Comparison of ENCODE assay signal across 14 cellular contexts in genomic region chr2:165470351-165470750, GRCh38. TPM values are rescaled to one million over a fixed set of nuclear protein-coding genes. Genes with fewer than 3 reads are reported as not detected.
A peak's percentile ranks its signal among the peaks of the same experiment; 100 is the strongest.
DNase-seq lines count a peak whose midpoint lies in the region; ATAC-seq and TF ChIP-seq lines count a peak whose summit lies in the region.
"Had no signal": no experiment of that assay in that cellular context is flagged by ENCODE, and none has a peak within 500 bp of the region (broad histone marks: within the 10 kb centered on the region; RNA-seq: fewer than 3 reads in every experiment).

No MANE protein-coding gene starts in this region.

- H3K4me2 ChIP-seq in fibroblast of lung (ENCODE audit: extremely low read depth, insufficient read depth, low read length) (peak overlapping the region; percentile 39), osteoblast (ENCODE audit: insufficient read depth, low read length) (peak overlapping the region; percentile 88)

- H3K27me3 ChIP-seq in BE2C = no peaks in the 10 kb centered on the region
- H3K27me3 ChIP-seq in RWPE2 (ENCODE audit: insufficient read depth, poor library complexity, severe bottlenecking) = no peaks in the 10 kb centered on the region
- no peaks in the 10 kb centered on the region for H3K27me3 ChIP-seq in fibroblast of lung (ENCODE audit: control insufficient read depth, insufficient read depth, low read length)
- no peaks in the 10 kb centered on the region for H3K27me3 ChIP-seq in osteoblast (ENCODE audit: insufficient read depth, low read length)
- H3K27me3 ChIP-seq in CD4-positive, alpha-beta memory T cell (ENCODE audit: insufficient read depth, low read length) = no peaks in the 10 kb centered on the region

- H3K36me3 Mint-ChIP-seq in CD4-positive, alpha-beta memory T cell = no peaks in the 10 kb centered on the region
- H3K36me3 Mint-ChIP-seq: activated naive CD4-positive, alpha-beta T cell treated with anti-CD3 and anti-CD28 coated beads, Interleukin-2, amount 50 U/mL, for 24 hours; CD4-positive, CD25-positive, alpha-beta regulatory T cell had no signal

- H3K36me3 ChIP-seq in BE2C = no peaks in the 10 kb centered on the region
- no peaks in the 10 kb centered on the region for H3K36me3 ChIP-seq in RWPE2 (ENCODE audit: low read depth)
- no peaks in the 10 kb centered on the region for H3K36me3 ChIP-seq in fibroblast of lung (ENCODE audit: control insufficient read depth, insufficient read depth, low read length)
- no peaks in the 10 kb centered on the region for H3K36me3 ChIP-seq in osteoblast (ENCODE audit: insufficient read depth, low read length)
- H3K36me3 ChIP-seq in CD4-positive, alpha-beta memory T cell (ENCODE audit: insufficient read depth, low read length) = no peaks in the 10 kb centered on the region

- H3K4me3 ChIP-seq in BE2C (ENCODE audit: low read depth, low read length) (peak overlapping the region; percentile 67), RWPE2 (ENCODE audit: severe bottlenecking) (peak overlapping the region; percentile 34), fibroblast of lung (replicated peaks in 1 of 4; ENCODE audit: control extremely low read depth in 1 of 4, insufficient read depth in 1 of 4, low read depth in 3 of 4, low read length in 4 of 4) (peak overlapping the region in 3 of 4 experiments; percentile 46 to 91 (median 60)), osteoblast (ENCODE audit: insufficient read depth, low read length) (peak overlapping the region; percentile 76)
- H3K4me3 ChIP-seq in CD4-positive, alpha-beta memory T cell (ENCODE audit: low read length in 2 of 2) = no peak overlapping the region
- H3K4me3 ChIP-seq: K562 had no signal

- TF ChIP-seq CTCF in BE2C (IDR thresholded peaks at IDR 0.05; ENCODE audit: low read depth, low read length) (no peak), RWPE2 (IDR thresholded peaks at IDR 0.05; ENCODE audit: poor library complexity, severe bottlenecking) (no peak), fibroblast of lung (conservative IDR thresholded peaks at IDR 0.05 in 1 of 2, IDR thresholded peaks at IDR 0.05 in 1 of 2; ENCODE audit: low read depth in 1 of 2, low read length in 2 of 2) (no peak), osteoblast (IDR thresholded peaks at IDR 0.05; ENCODE audit: extremely low read depth, low read depth, low read length) (no peak)

- peaks cover 1 to 5% of the 10 kb centered on the region in 2 donors for H3K27me3 Mint-ChIP-seq in CD4-positive, alpha-beta memory T cell
- H3K27me3 Mint-ChIP-seq: CD4-positive, CD25-positive, alpha-beta regulatory T cell had no signal

- H3K4me1 ChIP-seq in BE2C (peaks cover 5% of the 10 kb centered on the region; the same call in 1 of the 2 replicates), RWPE2 (ENCODE audit: insufficient read depth, poor library complexity, severe bottlenecking) (peaks cover 4% of the 10 kb centered on the region), fibroblast of lung (ENCODE audit: control insufficient read depth, extremely low read depth, insufficient read depth, low read length) (no peaks in the 10 kb centered on the region), osteoblast (ENCODE audit: insufficient read depth, low read length) (peaks cover 4% of the 10 kb centered on the region)
- H3K4me1 ChIP-seq in CD4-positive, alpha-beta memory T cell (ENCODE audit: insufficient read depth, low read length) = no peaks in the 10 kb centered on the region

- H3K4me1 Mint-ChIP-seq in CD4-positive, alpha-beta memory T cell = no peaks in the 10 kb centered on the region
- H3K4me1 Mint-ChIP-seq: activated CD4-positive, alpha-beta T cell treated with anti-CD3 and anti-CD28 coated beads, Interleukin-2, amount 10 ng/mL, durations not matched to agents 7 days and 5 days; activated naive CD4-positive, alpha-beta T cell treated with anti-CD3 and anti-CD28 coated beads, Interleukin-2, amount 50 U/mL, for 24 hours; CD4-positive, CD25-positive, alpha-beta regulatory T cell had no signal

- POLR2A ChIA-PET in CD4-positive, alpha-beta memory T cell (lab: Charles Lee; ENCODE audit: partially characterized antibody) = no interaction called here

- no peak for ATAC-seq in RWPE2 (ENCODE audit: low read depth)
- ATAC-seq: K562 had no signal

- CTCF ChIA-PET in CD4-positive, alpha-beta memory T cell (lab: Charles Lee; ENCODE audit: partially characterized antibody) = no interaction called here

- H3K9me3 ChIP-seq in BE2C (no peaks in the 10 kb centered on the region), RWPE2 (ENCODE audit: severe bottlenecking) (no peaks in the 10 kb centered on the region), fibroblast of lung (ENCODE audit: control insufficient read depth, insufficient read depth, low read depth, low read length) (no peaks in the 10 kb centered on the region), osteoblast (ENCODE audit: low read depth, low read length) (no peaks in the 10 kb centered on the region)
- no peaks in the 10 kb centered on the region for H3K9me3 ChIP-seq in CD4-positive, alpha-beta memory T cell (ENCODE audit: control insufficient read depth in 1 of 2, low read length in 2 of 2)

- no peaks in the 10 kb centered on the region for H3K9me3 Mint-ChIP-seq in CD4-positive, alpha-beta memory T cell
- H3K9me3 Mint-ChIP-seq: activated CD4-positive, alpha-beta T cell treated with anti-CD3 and anti-CD28 coated beads, Interleukin-2, amount 10 ng/mL, durations not matched to agents 7 days and 5 days; activated naive CD4-positive, alpha-beta T cell treated with anti-CD3 and anti-CD28 coated beads, Interleukin-2, amount 50 U/mL, for 24 hours; CD4-positive, CD25-positive, alpha-beta regulatory T cell had no signal

- H3K27ac ChIP-seq in RWPE2 (ENCODE audit: poor library complexity, severe bottlenecking) (no peak overlapping the region), fibroblast of lung (ENCODE audit: insufficient read depth, low read length) (no peak overlapping the region), osteoblast (ENCODE audit: low read depth, low read length) (no peak overlapping the region)
- H3K27ac ChIP-seq in CD4-positive, alpha-beta memory T cell (ENCODE audit: low read depth, low read length) = no peak overlapping the region

- H2AFZ ChIP-seq in fibroblast of lung (ENCODE audit: low read length) (peak overlapping the region; percentile 45), osteoblast (ENCODE audit: low read length) (peak overlapping the region; percentile 86)

- H3K4me3 Mint-ChIP-seq in CD4-positive, alpha-beta memory T cell = no peak overlapping the region
- H3K4me3 Mint-ChIP-seq: activated CD4-positive, alpha-beta T cell treated with anti-CD3 and anti-CD28 coated beads, Interleukin-2, amount 10 ng/mL, durations not matched to agents 7 days and 5 days; activated naive CD4-positive, alpha-beta T cell treated with anti-CD3 and anti-CD28 coated beads, Interleukin-2, amount 50 U/mL, for 24 hours; CD4-positive, CD25-positive, alpha-beta regulatory T cell had no signal

- H4K20me1 ChIP-seq in fibroblast of lung (ENCODE audit: control insufficient read depth, extremely low read depth, insufficient read depth, low read length) (no peaks in the 10 kb centered on the region), osteoblast (ENCODE audit: insufficient read depth, low read length) (no peaks in the 10 kb centered on the region)

- H3K79me2 ChIP-seq in fibroblast of lung (ENCODE audit: control insufficient read depth, insufficient read depth, low read length) = no peaks in the 10 kb centered on the region
- no peaks in the 10 kb centered on the region for H3K79me2 ChIP-seq in osteoblast (ENCODE audit: insufficient read depth, low read length)

- no peak overlapping the region for H3K9ac ChIP-seq in fibroblast of lung (ENCODE audit: insufficient read depth, low read length)

- no peak overlapping the region for H3K27ac Mint-ChIP-seq in CD4-positive, alpha-beta memory T cell
- H3K27ac Mint-ChIP-seq: activated CD4-positive, alpha-beta T cell treated with anti-CD3 and anti-CD28 coated beads, Interleukin-2, amount 10 ng/mL, durations not matched to agents 7 days and 5 days; activated naive CD4-positive, alpha-beta T cell treated with anti-CD3 and anti-CD28 coated beads, Interleukin-2, amount 50 U/mL, for 24 hours; CD4-positive, CD25-positive, alpha-beta regulatory T cell had no signal

- DNase-seq in BE2C (no peak), RWPE2 (ENCODE audit: low spot score) (no peak), fibroblast of lung (ENCODE audit: low read depth in 2 of 2) (no peak), osteoblast (ENCODE audit: insufficient read length, low spot score, missing footprints) (no peak), NCI-H187 (lab: John Stamatoyannopoulos, UW) (no peak), SW480 (ENCODE audit: low spot score) (no peak)
- no peak for DNase-seq in effector CD8-positive, alpha-beta T cell (lab: John Stamatoyannopoulos, UW)
- no peak for DNase-seq in CD4-positive, alpha-beta memory T cell
- DNase-seq: activated CD4-positive, alpha-beta T cell treated with anti-CD3 and anti-CD28 coated beads, Interleukin-2, amount 10 ng/mL, durations not matched to agents 7 days and 5 days; CD4-positive, CD25-positive, alpha-beta regulatory T cell; erythroblast; SHP77 treated with DMSO at 0.1 percent for 48 hours had no signal

- intact Hi-C loops in CD4-positive, alpha-beta memory T cell (cut with micrococcal nuclease) = no loop called here

RNA-seq across cellular contexts. Expression of gene CSRNP3, which starts 0.9 kb away (rescaled TPM):
- polyA plus RNA-seq in BE2C (2012; ENCODE audit: insufficient read depth, insufficient read length, low read depth) = 9.4 TPM
- total RNA-seq in fibroblast of lung = 0.66 and 0.77 TPM in 2 replicates
- polyA plus RNA-seq in fibroblast of lung = 0.58 and 1.1 TPM in 2 replicates
- 0.09 and 0.50 TPM in 2 replicates for polyA plus RNA-seq in fibroblast of lung (2012)
- 0.04 TPM in 1 of 2 replicates, not detected in the other for polyA minus RNA-seq in fibroblast of lung (ENCODE audit: low replicate concordance)
- 1.4 and 2.7 TPM in 2 replicates for total RNA-seq in osteoblast
- total RNA-seq in CD4-positive, alpha-beta memory T cell = not detected
- not detected for polyA plus RNA-seq in CD4-positive, alpha-beta memory T cell
- total RNA-seq: activated CD4-positive, alpha-beta T cell treated with anti-CD3 and anti-CD28 coated beads, Interleukin-2, amount 10 ng/mL, durations not matched to agents 7 days and 5 days; CD4-positive, CD25-positive, alpha-beta regulatory T cell; K562 had no signal
- polyA plus RNA-seq: CD4-positive, CD25-positive, alpha-beta regulatory T cell; K562 had no signal

Comparison
In these comparisons a context has a peak if more than half of its experiments do, and no peak if none do; other contexts are left out.
1. H3K4me3 ChIP-seq: peak in BE2C (single experiment), RWPE2 (single experiment), fibroblast of lung (3 of 4) and osteoblast (single experiment); none in CD4-positive, alpha-beta memory T cell (0 of 2).